Comparison of ENCODE assay signal across 16 cellular contexts in the genomic region with DNA sequence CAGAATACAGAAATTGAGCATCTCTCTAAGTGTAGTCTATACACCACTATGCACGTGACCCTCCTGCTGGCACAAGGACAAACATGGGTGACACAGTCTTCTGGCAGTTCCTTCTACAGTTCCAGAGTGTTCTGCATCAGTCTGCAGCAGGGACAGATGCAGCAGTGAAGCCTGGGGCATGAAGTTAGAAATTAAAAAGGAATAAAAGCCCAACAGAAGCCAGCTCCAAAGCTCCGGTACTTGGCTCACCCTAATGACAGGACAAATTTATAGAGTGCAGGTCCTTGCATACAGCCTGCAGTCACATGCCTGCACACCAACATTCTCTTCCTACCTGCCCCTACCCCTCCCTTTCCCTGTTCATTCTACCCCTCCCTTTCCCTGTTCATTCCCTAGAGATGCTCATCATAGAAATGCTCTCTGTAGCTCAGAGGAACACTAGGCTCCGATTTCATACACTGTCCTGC. TPM values are rescaled to one million over a fixed set of nuclear protein-coding genes. Genes with fewer than 3 reads are reported as not detected.
DNase-seq lines count a peak whose midpoint lies in the region; ATAC-seq and TF ChIP-seq lines count a peak whose summit lies in the region.
"Had no signal": no experiment of that assay in that cellular context is flagged by ENCODE, and none has a peak within 500 bp of the region (broad histone marks: within the 10 kb centered on the region; RNA-seq: fewer than 3 reads in every experiment).

No MANE protein-coding gene starts in this region.

- DNase-seq in AML-193 (lab: John Stamatoyannopoulos, UW) = peak; percentile 6 to 8
- peak; percentile 10 for DNase-seq in PC-3
- DNase-seq in cardiac septum (ENCODE audit: low spot score) = peak; percentile 83
- DNase-seq in psoas muscle = peak; percentile 65 to 78
- DNase-seq in activated CD4-positive, alpha-beta T cell treated with anti-CD3 and anti-CD28 coated beads for 1 hour = no peak
- DNase-seq in HuH-7 (ENCODE audit: low spot score) = no peak
- no peak for DNase-seq in NCI-H128 (lab: John Stamatoyannopoulos, UW; ENCODE audit: unreplicated experiment)
- DNase-seq in cerebellar nuclear complex (lab: John Stamatoyannopoulos, UW) = no peak
- DNase-seq: activated CD8-positive, alpha-beta memory T cell treated with anti-CD3 and anti-CD28 coated beads, Interleukin-2, amount 50 U/mL, for 48 hours; dermis blood vessel endothelial cell; foreskin keratinocyte; kidney glomerular epithelial cell; NCI-H82; stimulated activated CD4-positive, alpha-beta T cell treated with anti-CD3 and anti-CD28 coated beads, Interleukin-15, amount 100 ng/mL, for 24 hours; stimulated activated CD8-positive, alpha-beta memory T cell treated with anti-CD3 and anti-CD28 coated beads, Interleukin-4, amount 100 ng/mL, for 48 hours had no signal

- no peak for TF ChIP-seq CTCF in PC-3 (conservative IDR thresholded peaks at IDR 0.05; ENCODE audit: low read depth, low read length)
- TF ChIP-seq CTCF in psoas muscle (IDR thresholded peaks at IDR 0.05) = no peak

- POLR2A ChIA-PET in PC-3 (lab: Charles Lee; ENCODE audit: unreplicated experiment) = interaction anchor here (0.6 kb wide), 1 partner anchor 11 kb away, joined by 3 read pairs; no protein-coding TSS in a partner anchor

- no peaks in the 10 kb centered on the region for H3K9me2 ChIP-seq in PC-3 (replicated peaks; ENCODE audit: low read length)

- peaks cover 56% of the 10 kb centered on the region for H3K79me2 ChIP-seq in PC-3 (ENCODE audit: low read length)

- WGBS in psoas muscle, 3 donors = 4 to 6% (median 4%) methylated on average over 3 of the region's 3 CpGs

- H3K36me3 ChIP-seq in PC-3 (ENCODE audit: low read depth, low read length) (no peaks in the 10 kb centered on the region), psoas muscle (ENCODE audit: insufficient read depth in 1 of 2, low read depth in 1 of 2) (no peaks in the 10 kb centered on the region)

- H4K20me1 ChIP-seq in PC-3 (ENCODE audit: low read length) = no peaks in the 10 kb centered on the region

- H3K4me3 ChIP-seq in PC-3 (ENCODE audit: low read length) (no peak overlapping the region), psoas muscle (no peak overlapping the region)
- H3K4me3 ChIP-seq: GM23338 had no signal

- no peak overlapping the region for H2AFZ ChIP-seq in PC-3 (ENCODE audit: low read length)
- H2AFZ ChIP-seq: GM23338 had no signal

- CTCF ChIA-PET in PC-3 (lab: Charles Lee) = no interaction called here

- H3K9me3 ChIP-seq in PC-3 (ENCODE audit: low read length) (no peaks in the 10 kb centered on the region), psoas muscle (no peaks in the 10 kb centered on the region)

- H3K27me3 ChIP-seq in PC-3 (ENCODE audit: low read length) = no peaks in the 10 kb centered on the region
- no peaks in the 10 kb centered on the region for H3K27me3 ChIP-seq in psoas muscle (ENCODE audit: insufficient read depth in 3 of 3, low read length in 2 of 3)
- H3K27me3 ChIP-seq: foreskin keratinocyte had no signal

- no peaks in the 10 kb centered on the region for H3F3A ChIP-seq in PC-3 (ENCODE audit: low read length, unreplicated experiment)

- no peak overlapping the region for H3K9ac ChIP-seq in PC-3 (ENCODE audit: low read length)

- no peak overlapping the region for H3K27ac ChIP-seq in PC-3 (ENCODE audit: low read length)
- H3K27ac ChIP-seq in psoas muscle = peak overlapping the region; percentile 33
- H3K27ac ChIP-seq: foreskin keratinocyte had no signal

- ATAC-seq in PC-3 (no peak), psoas muscle (peak; percentile 83 to 92 (median 88))
- ATAC-seq: foreskin keratinocyte, GM23338 had no signal

- H3K4me2 ChIP-seq in PC-3 (ENCODE audit: low read length) = no peak overlapping the region
- H3K4me2 ChIP-seq: GM23338 had no signal

- H3K4me1 ChIP-seq in PC-3 (ENCODE audit: insufficient read depth, low read length) = peaks cover 3% of the 10 kb centered on the region
- H3K4me1 ChIP-seq in psoas muscle = peaks cover 59% of the 10 kb centered on the region

- intact Hi-C loops in PC-3 (cut with micrococcal nuclease) (no loop called here), cardiac septum (cut with DNase I) (no loop called here), psoas muscle (cut with DNase I) (no loop called here)

- BruUV-seq in PC-3 (replicated peaks; lab: Mats Ljungman, UMichigan) = no TSS peak

RNA-seq across cellular contexts. Expression of gene UACA, which starts 15.0 kb away (rescaled TPM):
- total RNA-seq in PC-3 (2014; rRNA removed) = 21.7 and 26.7 TPM in 2 replicates
- 78.0 TPM for total RNA-seq in cardiac septum
- total RNA-seq in psoas muscle = 100 to 1,000 TPM; 138 to 426 (median 194) TPM
- 10 to 100 TPM; 17.0 to 95.3 (median 74.5) TPM for polyA plus RNA-seq in psoas muscle

Comparison
In these comparisons a context has a peak if more than half of its experiments do, and no peak if none do; other contexts are left out.
1. DNase-seq: peak in AML-193 (2 of 2), PC-3 (single experiment), cardiac septum (single experiment) and psoas muscle (2 of 2); none in activated CD4-positive, alpha-beta T cell treated with anti-CD3 and anti-CD28 coated beads for 1 hour (single experiment), HuH-7 (single experiment), NCI-H128 (single experiment) and cerebellar nuclear complex (0 of 2).